In the genomic region with DNA sequence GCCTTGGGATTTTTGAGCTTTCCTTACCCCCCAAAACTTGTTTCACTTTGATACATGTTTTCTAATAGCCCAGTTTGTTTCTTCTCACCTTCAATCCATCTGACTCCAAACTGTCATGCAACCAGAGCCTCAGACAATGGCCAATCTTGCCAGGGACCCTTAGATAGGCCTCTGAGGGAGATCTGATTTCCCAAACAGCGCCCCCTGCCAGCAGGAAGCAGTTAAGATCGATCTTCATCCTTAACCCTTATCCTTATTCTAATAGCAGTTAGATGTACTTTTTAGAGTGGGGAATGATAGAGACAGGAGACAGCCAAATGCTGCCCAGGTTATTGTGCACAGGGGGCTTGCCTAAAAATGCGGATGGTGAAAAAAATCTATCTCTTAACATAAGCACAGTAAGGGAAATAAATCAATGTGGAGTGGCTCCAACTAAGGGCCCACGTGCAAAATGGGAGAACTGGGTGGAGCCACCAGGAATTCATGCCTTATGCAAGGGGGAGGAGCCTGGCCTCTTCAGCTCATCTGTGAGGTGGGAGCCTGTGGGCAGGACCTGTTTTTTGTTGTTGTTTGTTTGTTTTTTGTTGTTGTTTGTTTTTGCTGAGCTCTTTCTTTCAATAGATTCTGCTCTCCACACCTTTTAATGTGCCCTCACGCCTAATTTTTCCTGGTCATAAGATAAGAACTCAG, we compare ENCODE assay signal across 20 cellular contexts.
DNase-seq lines count a peak whose midpoint lies in the region; ATAC-seq and TF ChIP-seq lines count a peak whose summit lies in the region.
"Had no signal": no experiment of that assay in that cellular context is flagged by ENCODE, and none has a peak within 500 bp of the region (broad histone marks: within the 10 kb centered on the region; RNA-seq: fewer than 3 reads in every experiment).

No MANE protein-coding gene starts in this region.

- in situ Hi-C loops in ACHN (cut with HindIII; ENCODE audit: low pct_ligation_motif_present, low pct_unique_long_range_greater_than_20kb, low sequenced_read_pairs) (no loop called here), GM13977 (cut with MboI; ENCODE audit: low pct_unique_long_range_greater_than_20kb, low sequenced_read_pairs, unreplicated experiment) (no loop called here)

- no peaks in the 10 kb centered on the region for H3F3A ChIP-seq in OCI-LY1 (ENCODE audit: insufficient read depth, low read length)

- TF ChIP-seq CTCF in GM13977 (IDR thresholded peaks at IDR 0.05; ENCODE audit: extremely low read depth, insufficient read depth, missing control alignments) = peak; percentile 37
- TF ChIP-seq CTCF in OCI-LY1 (IDR thresholded peaks at IDR 0.05; ENCODE audit: low read length) = peak; percentile 41; the same call in 1 of the 2 replicates
- peak; percentile 35 for TF ChIP-seq CTCF in epithelial cell of proximal tubule (conservative IDR thresholded peaks at IDR 0.05; ENCODE audit: low read depth, low read length)

- no peaks in the 10 kb centered on the region for H3K4me1 ChIP-seq in OCI-LY1 (ENCODE audit: insufficient read depth, low read length, severe bottlenecking)
- H3K4me1 ChIP-seq: ascending aorta, colonic mucosa, heart left ventricle, sigmoid colon, transverse colon had no signal

- H3K4me3 ChIP-seq in OCI-LY1 (ENCODE audit: low read depth, low read length, poor library complexity, severe bottlenecking) = no peak overlapping the region
- no peak overlapping the region for H3K4me3 ChIP-seq in epithelial cell of proximal tubule (ENCODE audit: low read depth, low read length)
- H3K4me3 ChIP-seq: ascending aorta, colonic mucosa, heart left ventricle, sigmoid colon, SK-N-MC, transverse colon had no signal

- H3K9ac ChIP-seq in OCI-LY1 (ENCODE audit: low read length) = no peak overlapping the region

- H3K9me3 ChIP-seq in OCI-LY1 (ENCODE audit: low read length) = no peaks in the 10 kb centered on the region
- H3K9me3 ChIP-seq: ascending aorta, colonic mucosa, heart left ventricle, sigmoid colon, transverse colon had no signal

- no peak for ATAC-seq in GM18511 (IDR thresholded peaks at IDR 0.05; ENCODE audit: unreplicated experiment)
- ATAC-seq: activated CD8-positive, alpha-beta memory T cell treated with anti-CD3 and anti-CD28 coated beads, Interleukin-2, amount 10 ng/mL, durations not matched to agents 7 days and 5 days; esophagus mucosa; heart left ventricle; left cardiac atrium had no signal

- H3K79me2 ChIP-seq in OCI-LY1 (ENCODE audit: insufficient read depth, low read length) = no peaks in the 10 kb centered on the region

- DNase-seq in ACHN = peak; percentile 7
- DNase-seq in GM13977 (ENCODE audit: low spot score) = no peak
- DNase-seq in epithelial cell of proximal tubule (ENCODE audit: low read depth) = no peak
- no peak for DNase-seq in HPDE6-E6E7 (ENCODE audit: extremely low spot score)
- no peak for DNase-seq in T1000 (lab: John Stamatoyannopoulos, UW)
- DNase-seq in T-helper 2 cell = no peak
- DNase-seq: activated CD8-positive, alpha-beta memory T cell treated with anti-CD3 and anti-CD28 coated beads, Interleukin-2, amount 10 ng/mL, durations not matched to agents 7 days and 5 days; activated gamma-delta T cell treated with Interleukin-2 at 50 U/mL for 16 hours; colonic mucosa; left cardiac atrium; NCI-H2107; sigmoid colon; stimulated activated CD4-positive, alpha-beta T cell treated with anti-CD3 and anti-CD28 coated beads, Interleukin-4, amount 100 ng/mL, for 4 hours; transverse colon had no signal

- H2AFZ ChIP-seq in OCI-LY1 (ENCODE audit: low read length) = no peak overlapping the region

- no peak overlapping the region for H3K4me2 ChIP-seq in OCI-LY1 (ENCODE audit: low read length)

- no peaks in the 10 kb centered on the region for H3K27me3 ChIP-seq in OCI-LY1 (ENCODE audit: insufficient read depth, low read length)
- H3K27me3 ChIP-seq: ascending aorta, colonic mucosa, heart left ventricle, sigmoid colon, transverse colon had no signal

- no peaks in the 10 kb centered on the region for H3K36me3 ChIP-seq in OCI-LY1 (ENCODE audit: insufficient read depth, low read length)
- H3K36me3 ChIP-seq: ascending aorta, colonic mucosa, heart left ventricle, sigmoid colon, transverse colon had no signal

- H3K27ac ChIP-seq in OCI-LY1 (ENCODE audit: low read depth, low read length, poor library complexity, severe bottlenecking) = no peak overlapping the region
- H3K27ac ChIP-seq: ascending aorta, colonic mucosa, heart left ventricle, sigmoid colon, SK-N-MC, transverse colon had no signal

- H3K9me2 ChIP-seq in OCI-LY1 (ENCODE audit: low read depth, low read length) = no peaks in the 10 kb centered on the region

- H4K20me1 ChIP-seq in OCI-LY1 (ENCODE audit: insufficient read depth, low read length) = no peaks in the 10 kb centered on the region
